In genomic region chr18:50143891-50144290, GRCh38 we compare ENCODE assay signal across 20 cellular contexts. TPM values are rescaled to one million over a fixed set of nuclear protein-coding genes. Genes with fewer than 3 reads are reported as not detected.
DNase-seq lines count a peak whose midpoint lies in the region; ATAC-seq, FAIRE-seq and TF ChIP-seq lines count a peak whose summit lies in the region.
"Had no signal": no experiment of that assay in that cellular context is flagged by ENCODE, and none has a peak within 500 bp of the region (broad histone marks: within the 10 kb centered on the region; RNA-seq: fewer than 3 reads in every experiment).

No MANE protein-coding gene starts in this region.

- TF ChIP-seq CTCF in bronchial epithelial cell (IDR thresholded peaks at IDR 0.05; ENCODE audit: insufficient read depth, low read length, severe bottlenecking) = no peak
- no peak for TF ChIP-seq CTCF in upper lobe of right lung (IDR thresholded peaks at IDR 0.05)

- H3K9me3 ChIP-seq in upper lobe of right lung = no peaks in the 10 kb centered on the region
- H3K9me3 ChIP-seq: MG63 had no signal

- no peak overlapping the region for H3K27ac ChIP-seq in upper lobe of right lung
- H3K27ac ChIP-seq: 22Rv1, C4-2B had no signal

- no peaks in the 10 kb centered on the region for H3K27me3 ChIP-seq in bronchial epithelial cell (ENCODE audit: control insufficient read depth, insufficient read depth, low read length)
- no peaks in the 10 kb centered on the region for H3K27me3 ChIP-seq in upper lobe of right lung
- H3K27me3 ChIP-seq: MG63 had no signal

- H3K4me1 ChIP-seq in upper lobe of right lung = no peaks in the 10 kb centered on the region

- H3K36me3 Mint-ChIP-seq in T-cell = no peaks in the 10 kb centered on the region

- H3K36me3 ChIP-seq in bronchial epithelial cell (ENCODE audit: control insufficient read depth, insufficient read depth, low read length) (no peaks in the 10 kb centered on the region), upper lobe of right lung (no peaks in the 10 kb centered on the region)
- H3K36me3 ChIP-seq: MG63 had no signal

- CTCF ChIA-PET in T-cell (lab: Charles Lee) = no interaction called here

- H3K27me3 Mint-ChIP-seq in T-cell = peaks cover 27 to 30% of the 10 kb centered on the region in 2 donors

- no peaks in the 10 kb centered on the region for H3K4me1 Mint-ChIP-seq in T-cell

- peak; percentile 44 for DNase-seq in DMS53 (lab: John Stamatoyannopoulos, UW)
- DNase-seq in DMS53 treated with DMSO at 0.1 percent for 48 hours (lab: John Stamatoyannopoulos, UW; ENCODE audit: unreplicated experiment) = no peak
- peak; percentile 97 for DNase-seq in bronchial epithelial cell (ENCODE audit: low read depth)
- DNase-seq in left colon = no peak
- DNase-seq in upper lobe of right lung = no peak
- no peak for DNase-seq in stimulated activated CD4-positive, alpha-beta T cell treated with anti-CD3 and anti-CD28 coated beads, Interleukin-2, amount 100 ng/mL, for 48 hours
- no peak for DNase-seq in T-cell
- DNase-seq: AML-193, GF-D8, Karpas-422, MG63, NCI-H1092, NCI-H146, NCI-H2029 treated with DMSO at 0.1 percent for 48 hours, NCI-H2171, SIG-M5 had no signal

- POLR2A ChIA-PET in T-cell (lab: Charles Lee) = no interaction called here

- no peak overlapping the region for H3K4me3 Mint-ChIP-seq in T-cell

- FAIRE-seq in bronchial epithelial cell (lab: Jason Lieb, UNC) = peak; percentile 89

- intact Hi-C loops in left colon (cut with DNase I, micrococcal nuclease) (no loop called here), upper lobe of right lung (cut with DNase I) (no loop called here)

- no peak overlapping the region for H3K4me3 ChIP-seq in bronchial epithelial cell (ENCODE audit: low read depth, low read length)
- no peak overlapping the region for H3K4me3 ChIP-seq in upper lobe of right lung
- H3K4me3 ChIP-seq: MG63 had no signal

- H3K9me3 Mint-ChIP-seq in T-cell = peaks cover 0 to 6% (median 0%) of the 10 kb centered on the region in 3 donors

- no peak overlapping the region for H3K27ac Mint-ChIP-seq in T-cell

- peak; percentile 64 for ATAC-seq in left colon
- peak; percentile 26 for ATAC-seq in upper lobe of right lung
- ATAC-seq in GM21528 (IDR thresholded peaks at IDR 0.05; ENCODE audit: low FRiP score, unreplicated experiment) = no peak
- ATAC-seq in T-cell (replicated peaks in 1 of 4) = no peak

RNA-seq across cellular contexts. Expression of gene MYO5B, which starts 51.1 kb away (rescaled TPM):
- total RNA-seq in bronchial epithelial cell (31.3 and 66.8 TPM in 2 replicates), left colon (100 to 1,000 TPM; 128 to 139 TPM), upper lobe of right lung (31.6 TPM), T-cell (under 1 TPM in 3 of 5 donors, not detected in 2; 0.09 to 0.72 (median 0.50) TPM)
- total RNA-seq: OCI-LY7 had no signal

Comparison
In these comparisons a context has a peak if more than half of its experiments do, and no peak if none do; other contexts are left out.
1. DNase-seq: peak in DMS53 (single experiment) and bronchial epithelial cell (single experiment); none in DMS53 treated with DMSO at 0.1 percent for 48 hours (single experiment), left colon (0 of 2), upper lobe of right lung (single experiment), stimulated activated CD4-positive, alpha-beta T cell treated with anti-CD3 and anti-CD28 coated beads, Interleukin-2, amount 100 ng/mL, for 48 hours (0 of 2) and T-cell (0 of 34).
2. ATAC-seq: peak in left colon (single experiment) and upper lobe of right lung (single experiment); none in GM21528 (single experiment) and T-cell (0 of 4).
3. RNA of gene MYO5B, which starts 51.1 kb away (total RNA-seq): 128 to 139 TPM in left colon, 31.6 TPM in upper lobe of right lung (single experiment) and 31.3 to 66.8 TPM in bronchial epithelial cell; 0.09 to 0.72 TPM in T-cell; every median in the first group is over 10 times any median in the second.